In genomic region chr6:35203152-35203670, GRCh38 we compare ENCODE assay signal across 25 cellular contexts. TPM values are rescaled to one million over a fixed set of nuclear protein-coding genes. Genes with fewer than 3 reads are reported as not detected.
"Had no signal": no experiment of that assay in that cellular context is flagged by ENCODE, and none has a peak within 500 bp of the region (broad histone marks: within the 10 kb centered on the region; RNA-seq: fewer than 3 reads in every experiment).

No MANE protein-coding gene starts in this region.

- H3K36me3 ChIP-seq: neutrophil, pancreas, right lobe of liver, stomach, vagina had no signal

- H3K4me2 ChIP-seq: hepatocyte had no signal

- H3K4me1 Mint-ChIP-seq: immature natural killer cell had no signal

- H3K9me3 Mint-ChIP-seq: activated naive CD4-positive, alpha-beta T cell treated with anti-CD3 and anti-CD28 coated beads for 36 hours; activated naive CD8-positive, alpha-beta T cell treated with anti-CD3 and anti-CD28 coated beads, Interleukin-2, amount 10 ng/mL, durations not matched to agents 7 days and 5 days; immature natural killer cell; stimulated activated memory B cell treated with anti-CD40 and anti-IgM and Interleukin-4, amounts not matched to agents 10 μg/mL and 1 μg/mL and 100 μg/mL, for 72 hours; type B pancreatic cell had no signal

- H3K27ac Mint-ChIP-seq: activated naive CD4-positive, alpha-beta T cell treated with anti-CD3 and anti-CD28 coated beads for 36 hours; activated naive CD8-positive, alpha-beta T cell treated with anti-CD3 and anti-CD28 coated beads, Interleukin-2, amount 10 ng/mL, durations not matched to agents 7 days and 5 days; immature natural killer cell; naive thymus-derived CD8-positive, alpha-beta T cell; stimulated activated memory B cell treated with anti-CD40 and anti-IgM and Interleukin-4, amounts not matched to agents 10 μg/mL and 1 μg/mL and 100 μg/mL, for 72 hours; T-helper 17 cell; type B pancreatic cell had no signal

- H3K36me3 Mint-ChIP-seq: activated naive CD8-positive, alpha-beta T cell treated with anti-CD3 and anti-CD28 coated beads, Interleukin-2, amount 10 ng/mL, durations not matched to agents 7 days and 5 days; immature natural killer cell; naive thymus-derived CD8-positive, alpha-beta T cell; stimulated activated memory B cell treated with anti-CD40 and anti-IgM and Interleukin-4, amounts not matched to agents 10 μg/mL and 1 μg/mL and 100 μg/mL, for 72 hours; type B pancreatic cell had no signal

- H3K27me3 ChIP-seq: pancreas, right lobe of liver, testis, vagina had no signal

- H3K4me3 ChIP-seq: hepatocyte, lung, pancreas, right lobe of liver, stomach, testis, vagina had no signal

- H3K4me3 Mint-ChIP-seq: activated naive CD4-positive, alpha-beta T cell treated with anti-CD3 and anti-CD28 coated beads for 36 hours; activated naive CD8-positive, alpha-beta T cell treated with anti-CD3 and anti-CD28 coated beads, Interleukin-2, amount 10 ng/mL, durations not matched to agents 7 days and 5 days; immature natural killer cell; naive thymus-derived CD8-positive, alpha-beta T cell; stimulated activated memory B cell treated with anti-CD40 and anti-IgM and Interleukin-4, amounts not matched to agents 10 μg/mL and 1 μg/mL and 100 μg/mL, for 72 hours; T-helper 17 cell; type B pancreatic cell had no signal

- ATAC-seq: left lobe of liver; naive thymus-derived CD8-positive, alpha-beta T cell; pancreas; right lobe of liver; stimulated activated memory B cell treated with anti-CD40 and anti-IgM and Interleukin-4, amounts not matched to agents 10 μg/mL and 1 μg/mL and 100 μg/mL, for 72 hours; T-helper 17 cell had no signal

- H3K9me3 ChIP-seq: neutrophil, pancreas, right lobe of liver, stomach, testis, vagina had no signal

- H2AFZ ChIP-seq: hepatocyte had no signal

- DNase-seq: activated CD4-positive, alpha-beta T cell treated with anti-CD3 and anti-CD28 coated beads for 4 hours; activated CD4-positive, alpha-beta T cell treated with anti-CD3 and anti-CD28 coated beads, Interleukin-2, amount 50 U/mL, for 48 hours; activated CD4-positive, CD25-positive, alpha-beta regulatory T cell; activated effector memory CD4-positive, alpha-beta T cell treated with Interleukin-2 at 50 U/mL for 16 hours; activated naive CD4-positive, alpha-beta T cell treated with anti-CD3 and anti-CD28 coated beads for 36 hours; activated naive CD8-positive, alpha-beta T cell treated with anti-CD3 and anti-CD28 coated beads, Interleukin-2, amount 10 ng/mL, durations not matched to agents 7 days and 5 days; activated T-cell treated with anti-CD3 and anti-CD28 coated beads, Interleukin-2, amount 50 U/mL, for 48 hours; cortex of kidney; glutamatergic neuron; immature natural killer cell; naive thymus-derived CD8-positive, alpha-beta T cell; right lobe of liver; small intestine; stimulated activated CD4-positive, alpha-beta T cell treated with anti-CD3 and anti-CD28 coated beads, Interleukin-15, amount 100 ng/mL, for 24 hours; stomach; T-helper 17 cell; testis had no signal

- H3K27ac ChIP-seq: hepatocyte, neutrophil, pancreas, right lobe of liver, stomach, testis, vagina had no signal

- H3K4me1 ChIP-seq: pancreas, right lobe of liver, stomach, vagina had no signal

RNA-seq across cellular contexts. Expression of gene SCUBE3, which starts 10.5 kb away (rescaled TPM):
- total RNA-seq: activated naive CD4-positive, alpha-beta T cell treated with anti-CD3 and anti-CD28 coated beads for 36 hours; T-helper 17 cell had no signal
